ENCODE assay signal across 1 cellular context in genomic region chr6:36753671-36754485, GRCh38.
TF ChIP-seq lines count a peak whose summit lies in the region.

No MANE protein-coding gene starts in this region.

TF ChIP-seq in SK-N-SH, 30 proteins besides CTCF, POLR2A, EP300 and RAD21 (continued from another document):
- TF ChIP-seq ZBTB33 (IDR thresholded peaks at IDR 0.05; ENCODE audit: borderline replicate concordance, low read depth) (no peak), FOSL2 (IDR thresholded peaks at IDR 0.05; ENCODE audit: borderline replicate concordance, low read depth) (no peak)
